ENCODE assay signal across 8 cellular contexts in the genomic region with DNA sequence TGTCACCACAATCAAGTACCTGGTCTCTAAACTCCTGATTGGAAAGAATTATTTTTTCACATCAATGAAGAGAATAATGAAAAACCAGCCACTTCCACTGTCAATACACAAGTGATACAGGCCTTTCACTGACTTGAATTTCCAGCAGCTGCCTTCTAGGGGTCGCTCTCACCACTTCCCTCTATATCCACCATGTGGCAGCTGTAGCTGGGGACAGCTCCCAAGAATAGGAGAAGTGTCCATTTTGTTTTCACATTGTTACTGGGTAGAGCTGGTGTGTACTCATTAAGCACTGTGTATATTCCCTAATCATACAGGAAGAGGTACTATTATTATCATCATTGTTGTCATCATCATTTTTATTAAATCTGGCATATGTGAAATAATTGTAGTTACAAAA.
DNase-seq lines count a peak whose midpoint lies in the region; ATAC-seq and TF ChIP-seq lines count a peak whose summit lies in the region.

No MANE protein-coding gene starts in this region.

- no peaks in the 10 kb centered on the region for H3K27me3 Mint-ChIP-seq in effector memory CD8-positive, alpha-beta T cell
- peaks cover 2% of the 10 kb centered on the region; the same call in 1 of the 2 replicates for H3K27me3 Mint-ChIP-seq in HFFc6 (ENCODE audit: insufficient read depth)

- no peak overlapping the region for H3K4me3 Mint-ChIP-seq in effector memory CD8-positive, alpha-beta T cell
- H3K4me3 Mint-ChIP-seq in HFFc6 = no peak overlapping the region

- H4K12ac ChIP-seq in trophoblast cell (ENCODE audit: low read depth, low read length) = no peak overlapping the region

- no peak overlapping the region for H3K14ac ChIP-seq in trophoblast cell (ENCODE audit: low read length)

- H3K4me3 ChIP-seq in body of pancreas = no peak overlapping the region
- H3K4me3 ChIP-seq in trophoblast cell (ENCODE audit: low read depth, low read length) = no peak overlapping the region

- TF ChIP-seq CTCF in body of pancreas (IDR thresholded peaks at IDR 0.05) (peak in 4 of 7 experiments; percentile 5 to 41 (median 22)), HFFc6 (IDR thresholded peaks at IDR 0.05) (no peak; the same call in 1 of the 2 replicates)

- H4K8ac ChIP-seq in trophoblast cell (ENCODE audit: low read depth, low read length) = no peak overlapping the region

- H3K27me3 ChIP-seq in body of pancreas = no peaks in the 10 kb centered on the region
- H3K27me3 ChIP-seq in trophoblast cell (ENCODE audit: insufficient read depth, low read length) = no peaks in the 10 kb centered on the region

- CTCF ChIA-PET in HEK293T (lab: Yijun Ruan, JAX) = interaction anchor here (0.6 kb wide), 1 partner anchor 38 kb away, joined by 3 read pairs; no protein-coding TSS in a partner anchor

- no peaks in the 10 kb centered on the region for H3K79me1 ChIP-seq in trophoblast cell (ENCODE audit: low read length)

- no peak overlapping the region for H3K4ac ChIP-seq in trophoblast cell (ENCODE audit: low read depth, low read length)

- no peaks in the 10 kb centered on the region for H3K9me3 ChIP-seq in body of pancreas
- H3K9me3 ChIP-seq in trophoblast cell (ENCODE audit: insufficient read depth, low read depth, low read length) = no peaks in the 10 kb centered on the region

- no peaks in the 10 kb centered on the region for H3K79me2 ChIP-seq in trophoblast cell (ENCODE audit: control insufficient read depth, insufficient read depth, low read length, poor library complexity)

- peaks cover 5% of the 10 kb centered on the region for H3K4me1 ChIP-seq in body of pancreas
- H3K4me1 ChIP-seq in trophoblast cell (ENCODE audit: control insufficient read depth in 1 of 2, insufficient read depth in 2 of 2, low read length in 2 of 2) = peaks cover 3 to 6% of the 10 kb centered on the region in 2 experiments

- no peaks in the 10 kb centered on the region for H3K4me1 Mint-ChIP-seq in effector memory CD8-positive, alpha-beta T cell (ENCODE audit: low read depth in 2 of 2)
- no peaks in the 10 kb centered on the region for H3K4me1 Mint-ChIP-seq in HFFc6 (ENCODE audit: low read depth)

- no peak overlapping the region for H3K27ac Mint-ChIP-seq in effector memory CD8-positive, alpha-beta T cell
- H3K27ac Mint-ChIP-seq in HFFc6 = no peak overlapping the region

- H3K18ac ChIP-seq in trophoblast cell (ENCODE audit: low read length) = no peak overlapping the region

- no peaks in the 10 kb centered on the region for H3K36me3 Mint-ChIP-seq in effector memory CD8-positive, alpha-beta T cell (ENCODE audit: insufficient read depth)
- H3K36me3 Mint-ChIP-seq in HFFc6 (ENCODE audit: low read depth) = no peaks in the 10 kb centered on the region

- H2BK12ac ChIP-seq in trophoblast cell (ENCODE audit: low read length) = no peak overlapping the region

- H3K27ac ChIP-seq in body of pancreas (no peak overlapping the region), trophoblast cell (ENCODE audit: low read depth, low read length) (no peak overlapping the region)

- no peak overlapping the region for H3K23ac ChIP-seq in trophoblast cell (ENCODE audit: low read length)

- H3K9me3 Mint-ChIP-seq in effector memory CD8-positive, alpha-beta T cell = peaks cover 9 to 28% of the 10 kb centered on the region in 2 donors
- H3K9me3 Mint-ChIP-seq in HFFc6 = peaks cover 42% of the 10 kb centered on the region

- H2BK120ac ChIP-seq in trophoblast cell (ENCODE audit: insufficient read depth, low read length, poor library complexity) = no peak overlapping the region

- H2AFZ ChIP-seq in trophoblast cell (ENCODE audit: insufficient read depth, low read length, poor library complexity) = no peak overlapping the region

- H3K36me3 ChIP-seq in body of pancreas (replicated peaks in 1 of 2; ENCODE audit: insufficient read depth in 1 of 2, low read depth in 2 of 2) (no peaks in the 10 kb centered on the region), trophoblast cell (ENCODE audit: control insufficient read depth in 1 of 2, insufficient read depth in 2 of 2, low read length in 2 of 2) (no peaks in the 10 kb centered on the region)

- H2BK5ac ChIP-seq in trophoblast cell (ENCODE audit: low read depth, low read length, poor library complexity) = no peak overlapping the region

- H4K91ac ChIP-seq in trophoblast cell (ENCODE audit: low read depth, low read length) = no peak overlapping the region

- intact Hi-C loops in body of pancreas (cut with DNase I) = no loop called here

- H2AK5ac ChIP-seq in trophoblast cell (ENCODE audit: low read length) = no peak overlapping the region

- POLR2A ChIA-PET in HEK293T (lab: Yijun Ruan, JAX) = no interaction called here

- DNase-seq in HEK293T (ENCODE audit: extremely low spot score) (peak; percentile 36), NCI-H2227 treated with DMSO at 0.1 percent for 48 hours (lab: John Stamatoyannopoulos, UW) (peak; percentile 49), body of pancreas (peak in 3 of 4 donors; percentile 13 to 38 (median 33)), trophoblast cell (peak; percentile 15 to 21), amygdala (lab: John Stamatoyannopoulos, UW) (no peak), HFFc6 (no peak)
- DNase-seq in stimulated activated CD4-positive, alpha-beta T cell treated with anti-CD3 and anti-CD28 coated beads, Interleukin-4, amount 100 ng/mL, for 4 hours = no peak
- DNase-seq in effector memory CD8-positive, alpha-beta T cell = no peak

- no peak overlapping the region for H3K9ac ChIP-seq in trophoblast cell (ENCODE audit: low read length)

- WGBS in body of pancreas, 2 donors = 36 to 42% methylated on average over 1 of the region's 1 CpG
- WGBS in trophoblast cell (ENCODE audit: extremely low coverage, insufficient coverage, insufficient read length) = no CpG with 5 or more reads among the region's 1 CpG

- no peak overlapping the region for H3K4me2 ChIP-seq in trophoblast cell (ENCODE audit: low read length)

- peak; percentile 59 for ATAC-seq in body of pancreas
- ATAC-seq in effector memory CD8-positive, alpha-beta T cell (replicated peaks) = no peak

- TF ChIP-seq POLR2A in body of pancreas (IDR thresholded peaks at IDR 0.05) = no peak

TF ChIP-seq in HEK293T, 16 proteins besides CTCF, POLR2A, EP300 and RAD21:
- no peak for TF ChIP-seq FOXK2 (IDR thresholded peaks at IDR 0.05)
- TF ChIP-seq TARDBP (IDR thresholded peaks at IDR 0.05) = no peak
- TF ChIP-seq CTBP1 (IDR thresholded peaks at IDR 0.05; ENCODE audit: borderline replicate concordance) = no peak
- TF ChIP-seq ARNT (IDR thresholded peaks at IDR 0.05) = no peak
- no peak for TF ChIP-seq FOXM1 (IDR thresholded peaks at IDR 0.05; ENCODE audit: borderline replicate concordance)
- TF ChIP-seq L3MBTL2 (conservative IDR thresholded peaks at IDR 0.05) = no peak
- no peak for TF ChIP-seq FOXA1 (IDR thresholded peaks at IDR 0.05)
- TF ChIP-seq, protein P1, sequence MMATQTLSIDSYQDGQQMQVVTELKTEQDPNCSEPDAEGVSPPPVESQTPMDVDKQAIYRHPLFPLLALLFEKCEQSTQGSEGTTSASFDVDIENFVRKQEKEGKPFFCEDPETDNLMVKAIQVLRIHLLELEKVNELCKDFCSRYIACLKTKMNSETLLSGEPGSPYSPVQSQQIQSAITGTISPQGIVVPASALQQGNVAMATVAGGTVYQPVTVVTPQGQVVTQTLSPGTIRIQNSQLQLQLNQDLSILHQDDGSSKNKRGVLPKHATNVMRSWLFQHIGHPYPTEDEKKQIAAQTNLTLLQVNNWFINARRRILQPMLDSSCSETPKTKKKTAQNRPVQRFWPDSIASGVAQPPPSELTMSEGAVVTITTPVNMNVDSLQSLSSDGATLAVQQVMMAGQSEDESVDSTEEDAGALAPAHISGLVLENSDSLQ (IDR thresholded peaks at IDR 0.05) = no peak
- no peak for TF ChIP-seq LEF1 (IDR thresholded peaks at IDR 0.05; ENCODE audit: borderline replicate concordance)
- no peak for TF ChIP-seq ELF4 (IDR thresholded peaks at IDR 0.05)
- TF ChIP-seq SUZ12 (IDR thresholded peaks at IDR 0.05) = no peak
- TF ChIP-seq BHLHE40 (IDR thresholded peaks at IDR 0.05; ENCODE audit: borderline replicate concordance) = no peak
- no peak for TF ChIP-seq NFRKB (IDR thresholded peaks at IDR 0.05)
- no peak for TF ChIP-seq ZNF384 (IDR thresholded peaks at IDR 0.05)
- TF ChIP-seq HDGF (IDR thresholded peaks at IDR 0.05; ENCODE audit: borderline replicate concordance) = no peak
- TF ChIP-seq SP1 (IDR thresholded peaks at IDR 0.05) = no peak

Comparison
In these comparisons a context has a peak if more than half of its experiments do, and no peak if none do; other contexts are left out.
1. DNase-seq: peak in HEK293T (single experiment), NCI-H2227 treated with DMSO at 0.1 percent for 48 hours (single experiment), body of pancreas (3 of 4) and trophoblast cell (2 of 2); none in amygdala (0 of 56), stimulated activated CD4-positive, alpha-beta T cell treated with anti-CD3 and anti-CD28 coated beads, Interleukin-4, amount 100 ng/mL, for 4 hours (0 of 2), effector memory CD8-positive, alpha-beta T cell (0 of 3) and HFFc6 (single experiment).